In genomic region chr6:165701564-165702354, GRCh38 we compare ENCODE assay signal across 15 cellular contexts. TPM values are rescaled to one million over a fixed set of nuclear protein-coding genes. Genes with fewer than 3 reads are reported as not detected.
DNase-seq lines count a peak whose midpoint lies in the region; ATAC-seq, FAIRE-seq and TF ChIP-seq lines count a peak whose summit lies in the region.
"Had no signal": no experiment of that assay in that cellular context is flagged by ENCODE, and none has a peak within 500 bp of the region (broad histone marks: within the 10 kb centered on the region; RNA-seq: fewer than 3 reads in every experiment).

No MANE protein-coding gene starts in this region.

- no peak for TF ChIP-seq CTCF in epithelial cell of proximal tubule (conservative IDR thresholded peaks at IDR 0.05; ENCODE audit: low read depth, low read length)
- TF ChIP-seq CTCF in MM.1S (IDR thresholded peaks at IDR 0.05; ENCODE audit: low read length): no peak

- H3K36me3 ChIP-seq in Karpas-422 (ENCODE audit: insufficient read depth, low read length) (no peaks in the 10 kb centered on the region), MM.1S (replicated peaks; ENCODE audit: insufficient read depth, low read length) (no peaks in the 10 kb centered on the region)

- H3K79me2 ChIP-seq in Karpas-422 (ENCODE audit: low read length) (no peaks in the 10 kb centered on the region), MM.1S (ENCODE audit: low read length) (no peaks in the 10 kb centered on the region)

- no peaks in the 10 kb centered on the region for H3K9me2 ChIP-seq in Karpas-422 (replicated peaks; ENCODE audit: insufficient read depth, low read length)
- no peaks in the 10 kb centered on the region for H3K9me2 ChIP-seq in MM.1S (replicated peaks; ENCODE audit: insufficient read depth, low read length)

- no peaks in the 10 kb centered on the region for H3K9me3 ChIP-seq in Karpas-422 (ENCODE audit: low read length)
- no peaks in the 10 kb centered on the region for H3K9me3 ChIP-seq in MM.1S (replicated peaks; ENCODE audit: insufficient read depth, low read length)

- peak; percentile 65 for FAIRE-seq in GM18507 (lab: Jason Lieb, UNC)

- no peak overlapping the region for H3K9ac ChIP-seq in Karpas-422 (ENCODE audit: low read length)
- H3K9ac ChIP-seq in MM.1S (ENCODE audit: low read length): no peak overlapping the region

- H2AFZ ChIP-seq in Karpas-422 (ENCODE audit: low read length) (no peak overlapping the region), MM.1S (ENCODE audit: low read length) (no peak overlapping the region)

- H3K4me2 ChIP-seq in Karpas-422 (ENCODE audit: low read depth, low read length, poor library complexity, severe bottlenecking) (no peak overlapping the region), MM.1S (ENCODE audit: low read depth, low read length) (no peak overlapping the region)

- peak overlapping the region; percentile 5 for H3K4me3 ChIP-seq in epithelial cell of proximal tubule (ENCODE audit: low read depth, low read length)
- no peak overlapping the region for H3K4me3 ChIP-seq in Karpas-422 (ENCODE audit: low read length)
- no peak overlapping the region for H3K4me3 ChIP-seq in MM.1S (ENCODE audit: low read length)

- no peaks in the 10 kb centered on the region for H3K27me3 ChIP-seq in Karpas-422 (ENCODE audit: low read length)
- no peaks in the 10 kb centered on the region for H3K27me3 ChIP-seq in MM.1S (replicated peaks; ENCODE audit: insufficient read depth, low read length)

- H3K4me1 ChIP-seq in Karpas-422 (ENCODE audit: low read length) (no peaks in the 10 kb centered on the region), MM.1S (ENCODE audit: low read length) (no peaks in the 10 kb centered on the region)

- DNase-seq in GM18507 (ENCODE audit: extremely low spot score, insufficient read length, low read depth) (no peak), epithelial cell of proximal tubule (ENCODE audit: low read depth) (peak; percentile 81), Karpas-422 (no peak), anterior cingulate cortex (lab: John Stamatoyannopoulos, UW) (no peak), retina (no peak), MM.1S (no peak)
- DNase-seq: DMS153; naive thymus-derived CD8-positive, alpha-beta T cell; NCI-H2081 treated with DMSO at 0.1 percent for 48 hours; SW 1271 had no signal

- H4K20me1 ChIP-seq in Karpas-422 (ENCODE audit: insufficient read depth, low read depth, low read length) (no peaks in the 10 kb centered on the region), MM.1S (ENCODE audit: insufficient read depth, low read length) (no peaks in the 10 kb centered on the region)

- ATAC-seq in GM21381 (IDR thresholded peaks at IDR 0.05; ENCODE audit: unreplicated experiment) (peak; percentile 68), HG03135 (IDR thresholded peaks at IDR 0.05; ENCODE audit: unreplicated experiment) (peak; percentile 52)
- ATAC-seq: activated CD4-positive, CD25-positive, alpha-beta regulatory T cell treated with anti-CD3 and anti-CD28 coated beads, Interleukin-2, amount 50 U/mL, for 24 hours; naive thymus-derived CD8-positive, alpha-beta T cell; sciatic nerve had no signal

- H3K27ac ChIP-seq in Karpas-422 (ENCODE audit: low read length) (no peak overlapping the region), MM.1S (ENCODE audit: low read length) (no peak overlapping the region)

- H3F3A ChIP-seq in MM.1S (ENCODE audit: insufficient read depth, low read length): no peaks in the 10 kb centered on the region

RNA-seq across cellular contexts. Expression of gene PDE10A, which starts 38.7 kb away (rescaled TPM):
- 6.9 TPM in 2 replicates for total RNA-seq in epithelial cell of proximal tubule
- total RNA-seq in Karpas-422 (2014; rRNA removed; shearing (Covaris generic); ENCODE audit: low replicate concordance): not detected in 2 replicates
- total RNA-seq: activated T-helper 1 cell treated with anti-CD3 and anti-CD28 coated beads, Interleukin-12 subunit alpha, Interleukin-12 subunit beta, Interleukin-2, Interleukin-4 antibody, amounts not matched to agents 30 ng/mL and 10 ng/mL and 1 ng/mL, durations not matched to agents 14 hours and 24 hours and 36 hours; naive thymus-derived CD8-positive, alpha-beta T cell had no signal
